In genomic region chr16:1932050-1933028, GRCh38 we compare ENCODE assay signal across 1 cellular context.
A peak's percentile ranks its signal among the peaks of the same experiment; 100 is the strongest.
TF ChIP-seq lines count a peak whose summit lies in the region.

No MANE protein-coding gene starts in this region.

TF ChIP-seq in HepG2, 621 proteins besides CTCF, POLR2A, EP300 and RAD21 (continued from another document and continues in another):
- TF ChIP-seq, protein P1, sequence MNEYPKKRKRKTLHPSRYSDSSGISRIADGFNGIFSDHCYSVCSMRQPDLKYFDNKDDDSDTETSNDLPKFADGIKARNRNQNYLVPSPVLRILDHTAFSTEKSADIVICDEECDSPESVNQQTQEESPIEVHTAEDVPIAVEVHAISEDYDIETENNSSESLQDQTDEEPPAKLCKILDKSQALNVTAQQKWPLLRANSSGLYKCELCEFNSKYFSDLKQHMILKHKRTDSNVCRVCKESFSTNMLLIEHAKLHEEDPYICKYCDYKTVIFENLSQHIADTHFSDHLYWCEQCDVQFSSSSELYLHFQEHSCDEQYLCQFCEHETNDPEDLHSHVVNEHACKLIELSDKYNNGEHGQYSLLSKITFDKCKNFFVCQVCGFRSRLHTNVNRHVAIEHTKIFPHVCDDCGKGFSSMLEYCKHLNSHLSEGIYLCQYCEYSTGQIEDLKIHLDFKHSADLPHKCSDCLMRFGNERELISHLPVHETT (CRISPR knock-in tag; conservative IDR thresholded peaks at IDR 0.05) = no peak
- TF ChIP-seq HES4 (CRISPR knock-in tag; IDR thresholded peaks at IDR 0.05; ENCODE audit: borderline replicate concordance) = no peak; the same call in 1 of the 2 replicates
- TF ChIP-seq, protein P2, sequence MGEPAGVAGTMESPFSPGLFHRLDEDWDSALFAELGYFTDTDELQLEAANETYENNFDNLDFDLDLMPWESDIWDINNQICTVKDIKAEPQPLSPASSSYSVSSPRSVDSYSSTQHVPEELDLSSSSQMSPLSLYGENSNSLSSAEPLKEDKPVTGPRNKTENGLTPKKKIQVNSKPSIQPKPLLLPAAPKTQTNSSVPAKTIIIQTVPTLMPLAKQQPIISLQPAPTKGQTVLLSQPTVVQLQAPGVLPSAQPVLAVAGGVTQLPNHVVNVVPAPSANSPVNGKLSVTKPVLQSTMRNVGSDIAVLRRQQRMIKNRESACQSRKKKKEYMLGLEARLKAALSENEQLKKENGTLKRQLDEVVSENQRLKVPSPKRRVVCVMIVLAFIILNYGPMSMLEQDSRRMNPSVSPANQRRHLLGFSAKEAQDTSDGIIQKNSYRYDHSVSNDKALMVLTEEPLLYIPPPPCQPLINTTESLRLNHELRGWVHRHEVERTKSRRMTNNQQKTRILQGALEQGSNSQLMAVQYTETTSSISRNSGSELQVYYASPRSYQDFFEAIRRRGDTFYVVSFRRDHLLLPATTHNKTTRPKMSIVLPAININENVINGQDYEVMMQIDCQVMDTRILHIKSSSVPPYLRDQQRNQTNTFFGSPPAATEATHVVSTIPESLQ (CRISPR knock-in tag; conservative IDR thresholded peaks at IDR 0.05) = 0 out of 2 replicates have a peak, but pooled peaks have one; percentile 37
- TF ChIP-seq ZMYM2 (CRISPR knock-in tag; IDR thresholded peaks at IDR 0.05) = peak; percentile 33; the same call in 1 of the 2 replicates
- 0 out of 2 replicates have a peak, but pooled peaks have one; percentile 2 for TF ChIP-seq ZNF136 (CRISPR knock-in tag; IDR thresholded peaks at IDR 0.05; ENCODE audit: low read depth)
- TF ChIP-seq NFE2L1 (CRISPR knock-in tag; IDR thresholded peaks at IDR 0.05; ENCODE audit: borderline replicate concordance) = peak; percentile 57; the same call in 1 of the 2 replicates
- peak; percentile 45; the same call in 1 of the 2 replicates for TF ChIP-seq CSRNP1 (CRISPR knock-in tag; IDR thresholded peaks at IDR 0.05)
- peak; percentile 25; the same call in 1 of the 2 replicates for TF ChIP-seq TFAP4 (IDR thresholded peaks at IDR 0.05; ENCODE audit: borderline replicate concordance, low read depth)
- TF ChIP-seq ZNF124 (CRISPR knock-in tag; IDR thresholded peaks at IDR 0.05) = peak; percentile 68; the same call in 1 of the 2 replicates
- TF ChIP-seq NR2F2 (IDR thresholded peaks at IDR 0.05; ENCODE audit: borderline replicate concordance, low read depth) = no peak
- TF ChIP-seq NCOA1 (CRISPR knock-in tag; IDR thresholded peaks at IDR 0.05) = no peak
- TF ChIP-seq, protein P3, sequence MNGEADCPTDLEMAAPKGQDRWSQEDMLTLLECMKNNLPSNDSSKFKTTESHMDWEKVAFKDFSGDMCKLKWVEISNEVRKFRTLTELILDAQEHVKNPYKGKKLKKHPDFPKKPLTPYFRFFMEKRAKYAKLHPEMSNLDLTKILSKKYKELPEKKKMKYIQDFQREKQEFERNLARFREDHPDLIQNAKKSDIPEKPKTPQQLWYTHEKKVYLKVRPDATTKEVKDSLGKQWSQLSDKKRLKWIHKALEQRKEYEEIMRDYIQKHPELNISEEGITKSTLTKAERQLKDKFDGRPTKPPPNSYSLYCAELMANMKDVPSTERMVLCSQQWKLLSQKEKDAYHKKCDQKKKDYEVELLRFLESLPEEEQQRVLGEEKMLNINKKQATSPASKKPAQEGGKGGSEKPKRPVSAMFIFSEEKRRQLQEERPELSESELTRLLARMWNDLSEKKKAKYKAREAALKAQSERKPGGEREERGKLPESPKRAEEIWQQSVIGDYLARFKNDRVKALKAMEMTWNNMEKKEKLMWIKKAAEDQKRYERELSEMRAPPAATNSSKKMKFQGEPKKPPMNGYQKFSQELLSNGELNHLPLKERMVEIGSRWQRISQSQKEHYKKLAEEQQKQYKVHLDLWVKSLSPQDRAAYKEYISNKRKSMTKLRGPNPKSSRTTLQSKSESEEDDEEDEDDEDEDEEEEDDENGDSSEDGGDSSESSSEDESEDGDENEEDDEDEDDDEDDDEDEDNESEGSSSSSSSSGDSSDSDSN (CRISPR knock-in tag; IDR thresholded peaks at IDR 0.05) = peak; percentile 75
- TF ChIP-seq ETV5 (CRISPR knock-in tag; IDR thresholded peaks at IDR 0.05; ENCODE audit: borderline replicate concordance) = no peak
- TF ChIP-seq MEIS1 (CRISPR knock-in tag; IDR thresholded peaks at IDR 0.05; ENCODE audit: borderline replicate concordance) = 0 out of 2 replicates have a peak, but pooled peaks have one; percentile 21
- TF ChIP-seq ARNT2 (CRISPR knock-in tag; IDR thresholded peaks at IDR 0.05; ENCODE audit: low read depth) = no peak; the same call in 1 of the 2 replicates
- no peak for TF ChIP-seq ZNF777 (CRISPR knock-in tag; IDR thresholded peaks at IDR 0.05)
- peak; percentile 52; the same call in 1 of the 2 replicates for TF ChIP-seq ZNF788 (CRISPR knock-in tag; IDR thresholded peaks at IDR 0.05; ENCODE audit: borderline replicate concordance)
- TF ChIP-seq, protein P4, sequence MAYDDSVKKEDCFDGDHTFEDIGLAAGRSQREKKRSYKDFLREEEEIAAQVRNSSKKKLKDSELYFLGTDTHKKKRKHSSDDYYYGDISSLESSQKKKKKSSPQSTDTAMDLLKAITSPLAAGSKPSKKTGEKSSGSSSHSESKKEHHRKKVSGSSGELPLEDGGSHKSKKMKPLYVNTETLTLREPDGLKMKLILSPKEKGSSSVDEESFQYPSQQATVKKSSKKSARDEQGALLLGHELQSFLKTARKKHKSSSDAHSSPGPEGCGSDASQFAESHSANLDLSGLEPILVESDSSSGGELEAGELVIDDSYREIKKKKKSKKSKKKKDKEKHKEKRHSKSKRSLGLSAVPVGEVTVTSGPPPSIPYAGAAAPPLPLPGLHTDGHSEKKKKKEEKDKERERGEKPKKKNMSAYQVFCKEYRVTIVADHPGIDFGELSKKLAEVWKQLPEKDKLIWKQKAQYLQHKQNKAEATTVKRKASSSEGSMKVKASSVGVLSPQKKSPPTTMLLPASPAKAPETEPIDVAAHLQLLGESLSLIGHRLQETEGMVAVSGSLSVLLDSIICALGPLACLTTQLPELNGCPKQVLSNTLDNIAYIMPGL (CRISPR knock-in tag; IDR thresholded peaks at IDR 0.05; ENCODE audit: borderline replicate concordance in 1 of 2, low read depth in 1 of 2) = peak in 1 of 2 experiments; percentile 17; a peak in 2 of 4 replicates
- no peak; the same call in 2 of the 3 replicates for TF ChIP-seq MXI1 (IDR thresholded peaks at IDR 0.05; ENCODE audit: borderline replicate concordance, low read depth, low read length)
- no peak for TF ChIP-seq ZNF816 (CRISPR knock-in tag; IDR thresholded peaks at IDR 0.05; ENCODE audit: borderline replicate concordance)
- TF ChIP-seq CEBPG (CRISPR knock-in tag; IDR thresholded peaks at IDR 0.05) = no peak
- TF ChIP-seq, protein P5, sequence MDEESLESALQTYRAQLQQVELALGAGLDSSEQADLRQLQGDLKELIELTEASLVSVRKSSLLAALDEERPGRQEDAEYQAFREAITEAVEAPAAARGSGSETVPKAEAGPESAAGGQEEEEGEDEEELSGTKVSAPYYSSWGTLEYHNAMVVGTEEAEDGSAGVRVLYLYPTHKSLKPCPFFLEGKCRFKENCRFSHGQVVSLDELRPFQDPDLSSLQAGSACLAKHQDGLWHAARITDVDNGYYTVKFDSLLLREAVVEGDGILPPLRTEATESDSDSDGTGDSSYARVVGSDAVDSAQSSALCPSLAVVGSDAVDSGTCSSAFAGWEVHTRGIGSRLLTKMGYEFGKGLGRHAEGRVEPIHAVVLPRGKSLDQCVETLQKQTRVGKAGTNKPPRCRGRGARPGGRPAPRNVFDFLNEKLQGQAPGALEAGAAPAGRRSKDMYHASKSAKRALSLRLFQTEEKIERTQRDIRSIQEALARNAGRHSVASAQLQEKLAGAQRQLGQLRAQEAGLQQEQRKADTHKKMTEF (CRISPR knock-in tag; IDR thresholded peaks at IDR 0.05) = no peak
- TF ChIP-seq SAFB2 (CRISPR knock-in tag; IDR thresholded peaks at IDR 0.05; ENCODE audit: borderline replicate concordance, low read depth) = no peak
- TF ChIP-seq ZNF441 (CRISPR knock-in tag; IDR thresholded peaks at IDR 0.05; ENCODE audit: borderline replicate concordance) = no peak
- no peak for TF ChIP-seq MAZ (IDR thresholded peaks at IDR 0.05; ENCODE audit: borderline replicate concordance, low read depth, low read length)
- TF ChIP-seq MAZ (CRISPR knock-in tag; IDR thresholded peaks at IDR 0.05; ENCODE audit: low read depth) = 0 out of 2 replicates have a peak, but pooled peaks have one; percentile 45
- TF ChIP-seq ZNF768 (CRISPR knock-in tag; IDR thresholded peaks at IDR 0.05) = peak; percentile 56
- no peak for TF ChIP-seq ZKSCAN1 (IDR thresholded peaks at IDR 0.05; ENCODE audit: low read length)
- TF ChIP-seq ZMYM3 (CRISPR knock-in tag; IDR thresholded peaks at IDR 0.05) = peak; percentile 79
- no peak; the same call in 1 of the 2 replicates for TF ChIP-seq GATAD2A (CRISPR knock-in tag; IDR thresholded peaks at IDR 0.05)
- TF ChIP-seq PRMT3 (CRISPR knock-in tag; IDR thresholded peaks at IDR 0.05; ENCODE audit: borderline replicate concordance, low read depth) = no peak
- TF ChIP-seq TAF15 (IDR thresholded peaks at IDR 0.05; ENCODE audit: low read depth, low read length, poor library complexity, severe bottlenecking) = no peak
- no peak for TF ChIP-seq NFIB (CRISPR knock-in tag; IDR thresholded peaks at IDR 0.05; ENCODE audit: borderline replicate concordance)
- no peak for TF ChIP-seq RBM39 (IDR thresholded peaks at IDR 0.05; ENCODE audit: low read depth, low read length, poor library complexity, severe bottlenecking)
- TF ChIP-seq ZMAT3 (CRISPR knock-in tag; conservative IDR thresholded peaks at IDR 0.05) = peak; percentile 76; the same call in 1 of the 2 replicates
- TF ChIP-seq PHF8 (CRISPR knock-in tag; IDR thresholded peaks at IDR 0.05) = peak; percentile 27; the same call in 1 of the 2 replicates
- 0 out of 2 replicates have a peak, but pooled peaks have one; percentile 40 for TF ChIP-seq ZNF121 (CRISPR knock-in tag; IDR thresholded peaks at IDR 0.05)
- no peak for TF ChIP-seq ZFP62 (CRISPR knock-in tag; IDR thresholded peaks at IDR 0.05)
- TF ChIP-seq RELA (CRISPR knock-in tag; IDR thresholded peaks at IDR 0.05) = no peak
- no peak for TF ChIP-seq NR3C1 (CRISPR knock-in tag; IDR thresholded peaks at IDR 0.05)
- TF ChIP-seq ZNF556 (CRISPR knock-in tag; IDR thresholded peaks at IDR 0.05; ENCODE audit: borderline replicate concordance) = 0 out of 2 replicates have a peak, but pooled peaks have one; percentile 27
- no peak for TF ChIP-seq HNRNPUL1 (IDR thresholded peaks at IDR 0.05; ENCODE audit: low read depth, low read length)
- TF ChIP-seq ZNF891 (CRISPR knock-in tag; IDR thresholded peaks at IDR 0.05) = peak; percentile 86
- TF ChIP-seq, protein P6, sequence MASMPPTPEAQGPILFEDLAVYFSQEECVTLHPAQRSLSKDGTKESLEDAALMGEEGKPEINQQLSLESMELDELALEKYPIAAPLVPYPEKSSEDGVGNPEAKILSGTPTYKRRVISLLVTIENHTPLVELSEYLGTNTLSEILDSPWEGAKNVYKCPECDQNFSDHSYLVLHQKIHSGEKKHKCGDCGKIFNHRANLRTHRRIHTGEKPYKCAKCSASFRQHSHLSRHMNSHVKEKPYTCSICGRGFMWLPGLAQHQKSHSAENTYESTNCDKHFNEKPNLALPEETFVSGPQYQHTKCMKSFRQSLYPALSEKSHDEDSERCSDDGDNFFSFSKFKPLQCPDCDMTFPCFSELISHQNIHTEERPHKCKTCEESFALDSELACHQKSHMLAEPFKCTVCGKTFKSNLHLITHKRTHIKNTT (CRISPR knock-in tag; IDR thresholded peaks at IDR 0.05) = no peak
- no peak for TF ChIP-seq HOXA7 (CRISPR knock-in tag; IDR thresholded peaks at IDR 0.05)
- no peak for TF ChIP-seq NR0B2 (CRISPR knock-in tag; IDR thresholded peaks at IDR 0.05)
- TF ChIP-seq KMT2B (CRISPR knock-in tag; IDR thresholded peaks at IDR 0.05) = 0 out of 2 replicates have a peak, but pooled peaks have one; percentile 7
- TF ChIP-seq ZKSCAN8 (CRISPR knock-in tag; IDR thresholded peaks at IDR 0.05; ENCODE audit: borderline replicate concordance) = no peak
- TF ChIP-seq MAFK (conservative IDR thresholded peaks at IDR 0.05 in 1 of 2, IDR thresholded peaks at IDR 0.05 in 1 of 2; ENCODE audit: low read length in 2 of 2) = no peak
- peak; percentile 46; the same call in 1 of the 2 replicates for TF ChIP-seq ZFP91 (CRISPR knock-in tag; IDR thresholded peaks at IDR 0.05; ENCODE audit: borderline replicate concordance)
- no peak for TF ChIP-seq ZZZ3 (CRISPR knock-in tag; IDR thresholded peaks at IDR 0.05; ENCODE audit: borderline replicate concordance)
- TF ChIP-seq ARID2 (CRISPR knock-in tag; IDR thresholded peaks at IDR 0.05; ENCODE audit: borderline replicate concordance) = no peak
- peak; percentile 33; the same call in 1 of the 2 replicates for TF ChIP-seq MED1 (CRISPR knock-in tag; IDR thresholded peaks at IDR 0.05)
- no peak for TF ChIP-seq HOXD1 (CRISPR knock-in tag; IDR thresholded peaks at IDR 0.05)
- peak; percentile 43; the same call in 1 of the 2 replicates for TF ChIP-seq ZBTB38 (CRISPR knock-in tag; IDR thresholded peaks at IDR 0.05)
- peak; percentile 9; the same call in 1 of the 2 replicates for TF ChIP-seq FOXO1 (CRISPR knock-in tag; IDR thresholded peaks at IDR 0.05)
